ENCODE assay signal across 11 cellular contexts in the genomic region with DNA sequence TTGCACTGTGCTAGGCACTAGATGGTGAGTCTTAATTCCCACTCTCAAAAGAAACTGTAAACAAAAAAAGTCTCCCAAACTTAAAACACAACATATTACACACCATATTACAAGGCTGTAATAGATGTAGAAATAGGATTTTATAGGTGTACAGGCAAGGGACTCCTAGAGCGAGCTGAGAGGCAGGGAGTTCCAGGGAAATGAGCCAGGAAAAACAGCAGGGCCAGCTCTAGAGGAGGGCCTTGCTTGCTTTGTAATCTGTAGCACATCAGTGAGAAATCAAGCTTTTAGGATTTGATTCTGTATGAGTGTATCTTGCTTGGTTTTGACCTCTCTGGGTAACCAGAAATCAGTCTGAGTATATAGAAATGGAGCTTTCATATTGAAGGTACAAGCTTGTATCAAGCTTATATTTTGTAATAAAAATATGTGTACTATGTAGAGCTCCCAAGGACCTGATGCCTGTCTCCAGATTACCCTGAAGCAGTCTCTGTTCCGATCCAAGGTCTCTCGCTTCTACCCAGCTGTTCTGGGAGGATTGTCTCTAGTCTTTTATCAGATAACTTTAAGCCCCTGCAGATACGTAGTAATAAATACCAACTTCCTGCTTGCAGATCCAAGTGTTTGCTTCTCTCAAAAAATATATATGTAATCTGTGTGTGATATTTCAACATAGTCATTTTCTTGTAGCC.
DNase-seq lines count a peak whose midpoint lies in the region; ATAC-seq and TF ChIP-seq lines count a peak whose summit lies in the region.
"Had no signal": no experiment of that assay in that cellular context is flagged by ENCODE, and none has a peak within 500 bp of the region (broad histone marks: within the 10 kb centered on the region; RNA-seq: fewer than 3 reads in every experiment).

No MANE protein-coding gene starts in this region.

- WGBS in adrenal gland, 4 donors: 36 to 49% (median 43%) methylated on average over 4 of the region's 4 CpGs

- H3K9me3 ChIP-seq in mucosa of descending colon (no peaks in the 10 kb centered on the region), adrenal gland (replicated peaks in 1 of 3) (no peaks in the 10 kb centered on the region)

- intact Hi-C loops in mucosa of descending colon (cut with DNase I, micrococcal nuclease): loop anchor here in 1 of 2 donors (10.0 kb wide), 1 partner anchor 143 kb away; no protein-coding TSS in a partner anchor
- intact Hi-C loops in adrenal gland (cut with DNase I): no loop called here

- H3K27me3 ChIP-seq in adrenal gland: no peaks in the 10 kb centered on the region

- TF ChIP-seq POLR2A in adrenal gland (IDR thresholded peaks at IDR 0.05): no peak

- ATAC-seq in mucosa of descending colon: peak; percentile 65

- H3K4me1 ChIP-seq in mucosa of descending colon (ENCODE audit: low read depth): peaks cover 11% of the 10 kb centered on the region
- H3K4me1 ChIP-seq in adrenal gland (replicated peaks in 1 of 2): peaks cover 4 to 15% of the 10 kb centered on the region in 2 donors

- H3K27ac ChIP-seq in epithelial cell of prostate (peak overlapping the region; percentile 93), adrenal gland (no peak overlapping the region)

- H3K36me3 ChIP-seq in mucosa of descending colon (ENCODE audit: low read depth): no peaks in the 10 kb centered on the region
- H3K36me3 ChIP-seq in adrenal gland (replicated peaks in 1 of 2): no peaks in the 10 kb centered on the region

- no peak overlapping the region for H3K4me3 ChIP-seq in mucosa of descending colon
- H3K4me3 ChIP-seq in adrenal gland: no peak overlapping the region

- peak; percentile 46 for DNase-seq in AG20443 (ENCODE audit: low spot score)
- DNase-seq in NCI-H226: peak; percentile 24
- DNase-seq in epithelial cell of prostate (ENCODE audit: low read depth, low spot score): no peak
- peak in 1 of 3 donors; percentile 56 for DNase-seq in mucosa of descending colon
- no peak for DNase-seq in adrenal gland
- no peak for DNase-seq in activated naive CD4-positive, alpha-beta T cell (lab: John Stamatoyannopoulos, UW)
- no peak for DNase-seq in T-helper 1 cell
- no peak for DNase-seq in activated CD4-positive, alpha-beta T cell treated with anti-CD3 and anti-CD28 coated beads for 4 hours
- DNase-seq: effector CD4-positive, alpha-beta T cell; midbrain; stimulated activated CD4-positive, alpha-beta T cell treated with anti-CD3 and anti-CD28 coated beads, Interleukin-4, amount 100 ng/mL, for 24 hours had no signal

- TF ChIP-seq CTCF in mucosa of descending colon (IDR thresholded peaks at IDR 0.05): no peak
- TF ChIP-seq CTCF in adrenal gland (IDR thresholded peaks at IDR 0.05): no peak

Comparison
In these comparisons a context has a peak if more than half of its experiments do, and no peak if none do; other contexts are left out.
1. DNase-seq: peak in AG20443 (single experiment) and NCI-H226 (single experiment); none in epithelial cell of prostate (single experiment), adrenal gland (0 of 7), activated naive CD4-positive, alpha-beta T cell (0 of 4), T-helper 1 cell (0 of 5) and activated CD4-positive, alpha-beta T cell treated with anti-CD3 and anti-CD28 coated beads for 4 hours (0 of 2).